ENCODE assay signal across 28 cellular contexts in the genomic region with DNA sequence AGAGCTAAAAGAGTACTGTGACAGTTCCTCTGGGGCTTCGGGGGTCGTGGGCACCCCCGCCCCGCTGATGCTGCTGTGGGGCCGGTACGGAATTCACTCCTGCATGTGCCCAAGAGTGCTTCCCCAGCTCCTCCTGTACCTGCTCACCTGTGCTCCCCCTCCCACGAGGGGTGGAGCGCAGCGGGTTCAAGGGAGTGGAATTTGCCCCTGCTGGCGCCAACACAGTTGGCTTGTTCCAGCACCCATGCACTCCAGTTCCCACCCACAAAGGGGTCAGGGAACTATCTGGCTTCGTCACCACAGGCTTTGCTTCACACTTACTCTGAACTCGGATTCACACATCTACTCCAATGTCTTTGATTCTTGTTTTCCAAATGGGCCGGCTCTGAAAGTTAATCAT.
"Had no signal": no experiment of that assay in that cellular context is flagged by ENCODE, and none has a peak within 500 bp of the region (broad histone marks: within the 10 kb centered on the region; RNA-seq: fewer than 3 reads in every experiment).

No MANE protein-coding gene starts in this region.

- DNase-seq: hypothalamus; immature natural killer cell; kidney; left colon; lower lobe of right lung; midbrain; mucosa of descending colon; naive thymus-derived CD4-positive, alpha-beta T cell; psoas muscle; stimulated activated CD4-positive, alpha-beta T cell treated with anti-CD3 and anti-CD28 coated beads, Interleukin-12 subunit alpha, Interleukin-12 subunit beta, amount 100 ng/mL, for 4 hours; stimulated activated CD4-positive, alpha-beta T cell treated with anti-CD3 and anti-CD28 coated beads, Interleukin-15, amount 100 ng/mL, for 24 hours; stimulated activated CD4-positive, alpha-beta T cell treated with anti-CD3 and anti-CD28 coated beads, Interleukin-2, amount 100 ng/mL, for 24 hours; stimulated activated CD4-positive, alpha-beta T cell treated with anti-CD3 and anti-CD28 coated beads, Interleukin-4, amount 100 ng/mL, for 1 hour; stimulated activated naive B cell treated with anti-CD40 and anti-IgM and Interleukin-4, amounts not matched to agents 10 μg/mL and 1 μg/mL and 100 μg/mL, for 72 hours; stimulated activated naive CD8-positive, alpha-beta T cell treated with anti-CD3 and anti-CD28 coated beads, Interleukin-15, Interleukin-2, amounts not matched to agents 100 U/mL and 50 U/mL, for 24 hours; stomach; testis; thyroid gland; transverse colon had no signal

- H3K79me2 ChIP-seq: parathyroid adenoma had no signal

- H3K9me3 ChIP-seq: lower lobe of right lung, psoas muscle, right atrium auricular region, testis, thyroid gland, transverse colon, upper lobe of left lung, vagina had no signal

- H3K27ac Mint-ChIP-seq: immature natural killer cell; naive thymus-derived CD4-positive, alpha-beta T cell; natural killer cell treated with Interleukin-12 subunit alpha and Interleukin-12 subunit beta and Interleukin-15 and Interleukin-18, amount 100 ng/mL, for 72 hours; stimulated activated naive B cell treated with anti-CD40 and anti-IgM and Interleukin-4, amounts not matched to agents 10 μg/mL and 1 μg/mL and 100 μg/mL, for 72 hours had no signal

- H3K36me3 ChIP-seq: left lung, lower lobe of right lung, right atrium auricular region, stomach, thyroid gland, transverse colon, upper lobe of left lung, vagina had no signal

- H3K4me1 Mint-ChIP-seq: immature natural killer cell; naive thymus-derived CD4-positive, alpha-beta T cell; stimulated activated naive B cell treated with anti-CD40 and anti-IgM and Interleukin-4, amounts not matched to agents 10 μg/mL and 1 μg/mL and 100 μg/mL, for 72 hours had no signal

- FAIRE-seq: islet of Langerhans, kidney had no signal

- H3K4me3 Mint-ChIP-seq: immature natural killer cell; naive thymus-derived CD4-positive, alpha-beta T cell; natural killer cell treated with Interleukin-12 subunit alpha and Interleukin-12 subunit beta and Interleukin-15 and Interleukin-18, amount 100 ng/mL, for 72 hours; stimulated activated naive B cell treated with anti-CD40 and anti-IgM and Interleukin-4, amounts not matched to agents 10 μg/mL and 1 μg/mL and 100 μg/mL, for 72 hours had no signal

- ATAC-seq: left colon; left lung; lower lobe of right lung; mucosa of descending colon; naive thymus-derived CD4-positive, alpha-beta T cell; natural killer cell treated with Interleukin-12 subunit alpha and Interleukin-12 subunit beta and Interleukin-15 and Interleukin-18, amount 100 ng/mL, for 72 hours; psoas muscle; sciatic nerve; stimulated activated naive B cell treated with anti-CD40 and anti-IgM and Interleukin-4, amounts not matched to agents 10 μg/mL and 1 μg/mL and 100 μg/mL, for 72 hours; stimulated activated naive CD8-positive, alpha-beta T cell treated with anti-CD3 and anti-CD28 coated beads, Interleukin-15, Interleukin-2, amounts not matched to agents 100 U/mL and 50 U/mL, for 24 hours had no signal

- H3K4me3 ChIP-seq: left lung, lower lobe of right lung, mucosa of descending colon, psoas muscle, right atrium auricular region, skin epidermis, stomach, testis, thyroid gland, transverse colon, upper lobe of left lung, vagina had no signal

- H3K36me3 Mint-ChIP-seq: immature natural killer cell; naive thymus-derived CD4-positive, alpha-beta T cell; stimulated activated naive B cell treated with anti-CD40 and anti-IgM and Interleukin-4, amounts not matched to agents 10 μg/mL and 1 μg/mL and 100 μg/mL, for 72 hours had no signal

- H2AFZ ChIP-seq: parathyroid adenoma had no signal

- H3K27me3 ChIP-seq: left lung, right atrium auricular region, stomach, testis, thyroid gland, transverse colon, upper lobe of left lung, vagina had no signal

- H3K4me1 ChIP-seq: left lung, lower lobe of right lung, parathyroid adenoma, psoas muscle, right atrium auricular region, stomach, testis, thyroid gland, transverse colon, upper lobe of left lung, vagina had no signal

- H3K27ac ChIP-seq: left lung, lower lobe of right lung, parathyroid adenoma, psoas muscle, right atrium auricular region, skin epidermis, stomach, testis, thyroid gland, transverse colon, upper lobe of left lung, vagina had no signal

- H3K9ac ChIP-seq: parathyroid adenoma had no signal

- H3K27me3 Mint-ChIP-seq: naive thymus-derived CD4-positive, alpha-beta T cell; natural killer cell treated with Interleukin-12 subunit alpha and Interleukin-12 subunit beta and Interleukin-15 and Interleukin-18, amount 100 ng/mL, for 72 hours; stimulated activated naive B cell treated with anti-CD40 and anti-IgM and Interleukin-4, amounts not matched to agents 10 μg/mL and 1 μg/mL and 100 μg/mL, for 72 hours had no signal
